Comparison of ENCODE assay signal across 15 cellular contexts in the genomic region with DNA sequence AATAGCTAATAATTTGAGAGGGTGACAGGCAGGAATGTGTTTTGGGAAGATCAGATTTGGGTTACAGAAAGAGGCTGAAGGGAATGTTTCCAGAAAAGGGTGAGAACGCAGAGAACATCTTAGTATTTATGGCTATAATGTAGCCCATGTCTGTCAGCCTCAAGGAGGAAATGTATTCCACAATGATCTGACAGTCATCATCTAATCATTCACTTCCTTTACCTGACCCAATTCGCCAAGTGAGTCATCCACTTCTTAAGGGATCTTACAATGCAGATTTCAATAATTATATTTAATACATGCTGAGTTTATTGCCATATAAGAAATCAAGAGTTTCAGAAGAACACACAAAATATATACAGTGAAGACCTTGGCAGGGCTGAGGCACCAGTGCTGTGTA. TPM values are rescaled to one million over a fixed set of nuclear protein-coding genes. Genes with fewer than 3 reads are reported as not detected.
A peak's percentile ranks its signal among the peaks of the same experiment; 100 is the strongest.
DNase-seq lines count a peak whose midpoint lies in the region; ATAC-seq lines count a peak whose summit lies in the region.
"Had no signal": no experiment of that assay in that cellular context is flagged by ENCODE, and none has a peak within 500 bp of the region (broad histone marks: within the 10 kb centered on the region; RNA-seq: fewer than 3 reads in every experiment).

No MANE protein-coding gene starts in this region.

- H3K27ac Mint-ChIP-seq in activated T-helper 17 cell treated with anti-CD3 and anti-CD28 coated beads, Interleukin-2, amount 50 U/mL, for 72 hours = peak overlapping the region; percentile 35
- H3K27ac Mint-ChIP-seq: activated CD8-positive, alpha-beta memory T cell treated with anti-CD3 and anti-CD28 coated beads, Interleukin-2, amount 10 ng/mL, durations not matched to agents 7 days and 5 days had no signal

- intact Hi-C loops in left colon (cut with DNase I, micrococcal nuclease) = no loop called here

- DNase-seq in Daoy (ENCODE audit: low read depth) = peak; percentile 63
- peak; percentile 79 for DNase-seq in HPDE6-E6E7 (ENCODE audit: extremely low spot score)
- DNase-seq in kidney glomerular epithelial cell (lab: John Stamatoyannopoulos, UW) = peak; percentile 0
- DNase-seq in NOMO-1 treated with DMSO at 0.1 percent for 48 hours (lab: John Stamatoyannopoulos, UW; ENCODE audit: unreplicated experiment) = no peak
- DNase-seq in activated CD4-positive, CD25-positive, alpha-beta regulatory T cell treated with anti-CD3 and anti-CD28 coated beads, Interleukin-2, amount 50 U/mL, for 72 hours = no peak
- no peak for DNase-seq in ecto neural progenitor cell (ENCODE audit: low spot score)
- no peak for DNase-seq in left colon
- DNase-seq: activated CD4-positive, alpha-beta T cell treated with anti-CD3 and anti-CD28 coated beads for 1 hour; activated CD8-positive, alpha-beta memory T cell treated with anti-CD3 and anti-CD28 coated beads, Interleukin-2, amount 10 ng/mL, durations not matched to agents 7 days and 5 days; effector CD4-positive, alpha-beta T cell; lower lobe of right lung; MM.1S; NCI-H146; stimulated activated CD4-positive, alpha-beta T cell treated with anti-CD3 and anti-CD28 coated beads, Interleukin-15, amount 100 ng/mL, for 24 hours had no signal

- peak overlapping the region; percentile 5 for H3K4me3 Mint-ChIP-seq in activated T-helper 17 cell treated with anti-CD3 and anti-CD28 coated beads, Interleukin-2, amount 50 U/mL, for 72 hours
- H3K4me3 Mint-ChIP-seq: activated CD8-positive, alpha-beta memory T cell treated with anti-CD3 and anti-CD28 coated beads, Interleukin-2, amount 10 ng/mL, durations not matched to agents 7 days and 5 days had no signal

- ATAC-seq in activated T-helper 17 cell treated with anti-CD3 and anti-CD28 coated beads, Interleukin-2, amount 50 U/mL, for 72 hours (replicated peaks) = peak; percentile 62
- ATAC-seq in left colon = no peak
- ATAC-seq: activated CD8-positive, alpha-beta memory T cell treated with anti-CD3 and anti-CD28 coated beads, Interleukin-2, amount 10 ng/mL, durations not matched to agents 7 days and 5 days; lower lobe of right lung had no signal

- H3K9me3 Mint-ChIP-seq in activated T-helper 17 cell treated with anti-CD3 and anti-CD28 coated beads, Interleukin-2, amount 50 U/mL, for 72 hours = no peaks in the 10 kb centered on the region

- H3K27me3 Mint-ChIP-seq in activated T-helper 17 cell treated with anti-CD3 and anti-CD28 coated beads, Interleukin-2, amount 50 U/mL, for 72 hours = no peaks in the 10 kb centered on the region
- H3K27me3 Mint-ChIP-seq: activated CD8-positive, alpha-beta memory T cell treated with anti-CD3 and anti-CD28 coated beads, Interleukin-2, amount 10 ng/mL, durations not matched to agents 7 days and 5 days had no signal

- H3K4me1 Mint-ChIP-seq in activated T-helper 17 cell treated with anti-CD3 and anti-CD28 coated beads, Interleukin-2, amount 50 U/mL, for 72 hours = peaks cover 35% of the 10 kb centered on the region

- H3K36me3 Mint-ChIP-seq in activated T-helper 17 cell treated with anti-CD3 and anti-CD28 coated beads, Interleukin-2, amount 50 U/mL, for 72 hours (ENCODE audit: low read depth) = peaks cover 15% of the 10 kb centered on the region

RNA-seq across cellular contexts. Expression of a gene that starts 10.8 kb away (rescaled TPM):
- 3.4 and 7.6 TPM in 2 replicates for total RNA-seq in Daoy (2014; rRNA removed; shearing (Covaris generic))
- total RNA-seq in activated T-helper 17 cell treated with anti-CD3 and anti-CD28 coated beads, Interleukin-2, amount 50 U/mL, for 72 hours = 1 to 10 TPM in 1 of 2 donors, under 1 TPM in 1; 0.78 to 2.0 TPM
- total RNA-seq in left colon = 1 to 10 TPM; 1.3 to 1.6 TPM

RNA-seq across cellular contexts. Expression of a gene that starts 50.6 kb away (rescaled TPM):
- 58.7 and 75.6 TPM in 2 replicates for total RNA-seq in Daoy (2014; rRNA removed; shearing (Covaris generic))
- total RNA-seq in activated T-helper 17 cell treated with anti-CD3 and anti-CD28 coated beads, Interleukin-2, amount 50 U/mL, for 72 hours = 10 to 100 TPM; 71.4 to 98.0 TPM
- 10 to 100 TPM; 25.0 to 28.1 TPM for total RNA-seq in left colon

Comparison
In these comparisons a context has a peak if more than half of its experiments do, and no peak if none do; other contexts are left out.
1. DNase-seq: peak in Daoy (single experiment), HPDE6-E6E7 (single experiment) and kidney glomerular epithelial cell (single experiment); none in NOMO-1 treated with DMSO at 0.1 percent for 48 hours (single experiment), activated CD4-positive, CD25-positive, alpha-beta regulatory T cell treated with anti-CD3 and anti-CD28 coated beads, Interleukin-2, amount 50 U/mL, for 72 hours (single experiment), ecto neural progenitor cell (single experiment) and left colon (0 of 2).